9 cellular contexts compared by ENCODE assay signal in genomic region chr19:3785938-3786824, GRCh38. TPM values are rescaled to one million over a fixed set of nuclear protein-coding genes. Genes with fewer than 3 reads are reported as not detected.
DNase-seq lines count a peak whose midpoint lies in the region; ATAC-seq, FAIRE-seq and TF ChIP-seq lines count a peak whose summit lies in the region.
"Had no signal": no experiment of that assay in that cellular context is flagged by ENCODE, and none has a peak within 500 bp of the region (broad histone marks: within the 10 kb centered on the region; RNA-seq: fewer than 3 reads in every experiment).

TSS of gene MATK (minus strand) at chr19:3786381. CDS start at chr19:3785135, 1,246 bp downstream.

- H3K27ac ChIP-seq in K562 (ENCODE audit: extremely low read depth, low read depth, low read length) (peak within 1 kb of the TSS; percentile 88), tibial nerve (no peak within 1 kb of the TSS)

- no peaks in the 10 kb centered on the region for H4K20me1 ChIP-seq in K562 (replicated peaks; ENCODE audit: control insufficient read depth, insufficient read depth, low read length)

- POLR2A ChIA-PET in K562 (lab: Yijun Ruan, JAX), result interaction anchor here (0.7 kb wide), 1 partner anchor 199 kb away, joined by 5 read pairs; no protein-coding TSS in a partner anchor

- peak; percentile 73 for FAIRE-seq in K562 (lab: Jason Lieb, UNC)
- FAIRE-seq: TTC549 had no signal

- no peaks in the 10 kb centered on the region for H3K9me1 ChIP-seq in K562 (ENCODE audit: control insufficient read depth, insufficient read depth, low read length)

- 2% methylated on average over 65 of the region's 101 CpGs for WGBS in K562 (ENCODE audit: insufficient coverage, low coverage, missing lambda C conversion rate)
- 9 to 17% methylated on average over 11 to 50 of the region's 101 CpGs for WGBS in tibial nerve, 2 donors

- H3K4me1 ChIP-seq in K562 (replicated peaks in 1 of 2; ENCODE audit: control insufficient read depth in 2 of 2, insufficient read depth in 2 of 2, low read length in 2 of 2), result peaks cover 0 to 36% of the 10 kb centered on the region in 2 experiments; a peak in 2 of 5 replicates
- H3K4me1 ChIP-seq in tibial nerve, result peaks cover 0 to 14% (median 0%) of the 10 kb centered on the region in 4 donors

- H3K4me3 ChIP-seq in K562, result peak within 1 kb of the TSS; percentile 97
- peak within 1 kb of the TSS in 2 of 4 donors; percentile 31 to 35 for H3K4me3 ChIP-seq in tibial nerve

- H3K9me3 ChIP-seq in K562 (replicated peaks; ENCODE audit: control insufficient read depth, insufficient read depth, low read depth, low read length) (peaks cover 19% of the 10 kb centered on the region), tibial nerve (peaks cover 3 to 30% (median 10%) of the 10 kb centered on the region in 4 donors)

- TF ChIP-seq RAD21 in K562 (CRISPR knock-in tag; conservative IDR thresholded peaks at IDR 0.05 in 1 of 2, IDR thresholded peaks at IDR 0.05 in 1 of 2), result no peak

- in situ Hi-C loops in K562 (cut with MboI), result no loop called here

- CTCF ChIA-PET in K562 (lab: Yijun Ruan, JAX; ENCODE audit: low intra/inter-chr PET ratio), result no interaction called here

- BruUV-seq in K562 (replicated peaks; lab: Mats Ljungman, UMichigan), result no TSS peak

- DNase-seq in D341Med (ENCODE audit: low spot score) (peak; percentile 91), NOMO-1 (lab: John Stamatoyannopoulos, UW; ENCODE audit: unreplicated experiment in 2 of 2) (peak; percentile 75 to 89), K562 (ENCODE audit: extremely low read depth in 1 of 4, low spot score in 3 of 4) (peak; percentile 63 to 87 (median 81)), occipital lobe (lab: John Stamatoyannopoulos, UW) (no peak), DMS79 treated with DMSO at 0.1 percent for 48 hours (lab: John Stamatoyannopoulos, UW) (no peak), foreskin melanocyte (no peak), tibial nerve (ENCODE audit: low spot score in 2 of 2) (no peak)

- H3K36me3 ChIP-seq in K562 (ENCODE audit: control insufficient read depth, insufficient read depth, low read length), result peaks cover 28% of the 10 kb centered on the region; the same call in 2 of the 3 replicates
- no peaks in the 10 kb centered on the region for H3K36me3 ChIP-seq in tibial nerve

- H3K4me2 ChIP-seq in K562 (ENCODE audit: insufficient read depth, low read length), result peak within 1 kb of the TSS; percentile 77

- H3K9ac ChIP-seq in K562 (ENCODE audit: insufficient read depth in 1 of 2, low read depth in 2 of 2, low read length in 2 of 2), result peak within 1 kb of the TSS; percentile 72 to 97

- TF ChIP-seq EP300 in K562 (IDR thresholded peaks at IDR 0.05; ENCODE audit: low read length) (no peak), tibial nerve (IDR thresholded peaks at IDR 0.05) (no peak)

- TF ChIP-seq POLR2A in K562 (conservative IDR thresholded peaks at IDR 0.05), result 0 out of 2 replicates have a peak, but pooled peaks have one; percentile 1
- TF ChIP-seq POLR2A in tibial nerve (IDR thresholded peaks at IDR 0.05), result no peak

- ATAC-seq in K562 (peak; percentile 82), HG03460 (IDR thresholded peaks at IDR 0.05; ENCODE audit: unreplicated experiment) (no peak)

- TF ChIP-seq CTCF in K562 (IDR thresholded peaks at IDR 0.05 in 2 of 3, conservative IDR thresholded peaks at IDR 0.05 in 1 of 3; ENCODE audit: insufficient read depth in 2 of 3, low read depth in 1 of 3, low read length in 3 of 3) (peak in 1 of 3 experiments; percentile 0; a peak in 1 of 6 replicates), tibial nerve (IDR thresholded peaks at IDR 0.05) (no peak)

- H2AFZ ChIP-seq in K562 (ENCODE audit: low read depth, low read length), result peak within 1 kb of the TSS; percentile 85

- intact Hi-C loops in K562 (cut with micrococcal nuclease), result loop anchor here (10.0 kb wide), 1 partner anchor 59 kb away; no protein-coding TSS in a partner anchor

- peaks cover 18% of the 10 kb centered on the region for H3K79me2 ChIP-seq in K562 (ENCODE audit: control insufficient read depth, insufficient read depth, low read length)

- H3K27me3 ChIP-seq in K562 (ENCODE audit: control insufficient read depth in 2 of 2, insufficient read depth in 2 of 2, low read length in 2 of 2) (peaks cover 0 to 9% of the 10 kb centered on the region in 2 experiments; a peak in 1 of 5 replicates), tibial nerve (peaks cover 0 to 37% of the 10 kb centered on the region in 2 donors)

TF ChIP-seq in K562, 482 proteins besides CTCF, POLR2A, EP300 and RAD21 (continues in another document):
- TF ChIP-seq RBFOX2 (IDR thresholded peaks at IDR 0.05; ENCODE audit: low read depth, low read length), result peak; percentile 59
- TF ChIP-seq HDAC2 (IDR thresholded peaks at IDR 0.05), result peak; percentile 48; the same call in 1 of the 2 replicates
- no peak for TF ChIP-seq ZNF695 (CRISPR knock-in tag; IDR thresholded peaks at IDR 0.05)
- peak; percentile 37; the same call in 1 of the 2 replicates for TF ChIP-seq EP400 (IDR thresholded peaks at IDR 0.05)
- TF ChIP-seq KLF1 (tag; IDR thresholded peaks at IDR 0.05), result no peak
- no peak for TF ChIP-seq MEIS2 (IDR thresholded peaks at IDR 0.05; ENCODE audit: partially characterized antibody)
- peak in 1 of 2 experiments; percentile 39 for TF ChIP-seq E2F6 (IDR thresholded peaks at IDR 0.05; ENCODE audit: borderline replicate concordance in 1 of 2, extremely low read depth in 1 of 2, insufficient read depth in 1 of 2, insufficient read length in 1 of 2, low read depth in 1 of 2, low read length in 1 of 2, poor library complexity in 1 of 2, severe bottlenecking in 1 of 2)
- no peak for TF ChIP-seq SMAD1 (IDR thresholded peaks at IDR 0.05; ENCODE audit: low read depth, low read length, partially characterized antibody)
- TF ChIP-seq MNT (conservative IDR thresholded peaks at IDR 0.05), result peak; percentile 6 to 64; a peak in 1 of 4 replicates
- no peak for TF ChIP-seq HCFC1 (IDR thresholded peaks at IDR 0.05; ENCODE audit: low read depth, low read length)
- TF ChIP-seq HMGN3 (IDR thresholded peaks at IDR 0.05; ENCODE audit: borderline replicate concordance, extremely low read depth, insufficient read length, low read depth, low read length), result peak; percentile 31
- TF ChIP-seq POLR2G (IDR thresholded peaks at IDR 0.05; ENCODE audit: low read depth, low read length), result peak; percentile 74
- no peak for TF ChIP-seq CBFB (CRISPR knock-in tag; IDR thresholded peaks at IDR 0.05)
- peak; percentile 84 for TF ChIP-seq ADNP (tag; IDR thresholded peaks at IDR 0.05)
- TF ChIP-seq DPF2 (IDR thresholded peaks at IDR 0.05), result peak; percentile 30; the same call in 1 of the 2 replicates
- TF ChIP-seq XRCC3 (IDR thresholded peaks at IDR 0.05), result no peak
- TF ChIP-seq VEZF1 (CRISPR knock-in tag; IDR thresholded peaks at IDR 0.05), result peak; percentile 88
- no peak for TF ChIP-seq SMARCE1 (IDR thresholded peaks at IDR 0.05)

RNA-seq across cellular contexts. Expression of gene MATK, which starts in this region (rescaled TPM):
- 11.1 and 55.0 TPM in 2 replicates for total RNA-seq in K562 (2011; cell fraction: chromatin; rRNA removed; ENCODE audit: low replicate concordance)
- 38.4 and 53.0 TPM in 2 replicates for total RNA-seq in K562 (2011; cell fraction: nucleolus; rRNA removed)
- total RNA-seq in K562 (2011; cell fraction: nucleoplasm; rRNA removed), result 22.6 and 29.8 TPM in 2 replicates
- total RNA-seq in K562 (2014; rRNA removed) (41.2 and 57.1 TPM in 2 replicates), K562 (2014; rRNA removed; fragmentation: Illumina TruSeq; extraction: Trizol) (6.1 and 8.4 TPM in 2 replicates), K562 (2015; rRNA removed; fragmentation: Illumina TruSeq; extraction: Trizol) (21.4 and 23.2 TPM in 2 replicates), K562 (2021) (41.5 and 45.3 TPM in 2 replicates), occipital lobe (22.9 TPM), tibial nerve (1 to 10 TPM in 3 of 4 donors, under 1 TPM in 1; 0.78 to 2.9 (median 2.1) TPM)
- polyA plus RNA-seq in K562 (2011; rRNA removed) (31.1 and 32.8 TPM in 2 replicates), K562 (2014; fragmentation: Illumina TruSeq; extraction: Trizol) (10.8 and 15.7 TPM in 2 replicates), K562 (2014; fragmentation: Nextera tagmentation; extraction: Ambion mirVana) (under 1 TPM; 0.08 to 0.71 TPM), K562 (2014; rRNA removed) (37.5 and 37.9 TPM in 2 replicates)
- 41.1 and 137 TPM in 2 replicates for polyA plus RNA-seq in K562 (2011; cell fraction: cytosol; rRNA removed)
- polyA plus RNA-seq in K562 (2011; cell fraction: nucleus; rRNA removed), result 69.7 and 163 TPM in 2 replicates
- polyA plus RNA-seq in K562 (2012), result 26.0 and 36.8 TPM in 2 replicates
- polyA minus RNA-seq in K562 (2011; rRNA and poly(A)+ RNA removed), result 13.5 and 29.7 TPM in 2 replicates
- polyA minus RNA-seq in K562 (2011; cell fraction: cytosol; rRNA and poly(A)+ RNA removed), result 38.7 and 58.7 TPM in 2 replicates
- 26.9 and 35.3 TPM in 2 replicates for polyA minus RNA-seq in K562 (2011; cell fraction: nucleus; rRNA and poly(A)+ RNA removed)

Comparison
In these comparisons a context has a peak if more than half of its experiments do, and no peak if none do; other contexts are left out.
1. DNase-seq: peak in D341Med (single experiment), NOMO-1 (2 of 2) and K562 (4 of 4); none in occipital lobe (single experiment), DMS79 treated with DMSO at 0.1 percent for 48 hours (single experiment), foreskin melanocyte (single experiment) and tibial nerve (0 of 2).